In the genomic region with DNA sequence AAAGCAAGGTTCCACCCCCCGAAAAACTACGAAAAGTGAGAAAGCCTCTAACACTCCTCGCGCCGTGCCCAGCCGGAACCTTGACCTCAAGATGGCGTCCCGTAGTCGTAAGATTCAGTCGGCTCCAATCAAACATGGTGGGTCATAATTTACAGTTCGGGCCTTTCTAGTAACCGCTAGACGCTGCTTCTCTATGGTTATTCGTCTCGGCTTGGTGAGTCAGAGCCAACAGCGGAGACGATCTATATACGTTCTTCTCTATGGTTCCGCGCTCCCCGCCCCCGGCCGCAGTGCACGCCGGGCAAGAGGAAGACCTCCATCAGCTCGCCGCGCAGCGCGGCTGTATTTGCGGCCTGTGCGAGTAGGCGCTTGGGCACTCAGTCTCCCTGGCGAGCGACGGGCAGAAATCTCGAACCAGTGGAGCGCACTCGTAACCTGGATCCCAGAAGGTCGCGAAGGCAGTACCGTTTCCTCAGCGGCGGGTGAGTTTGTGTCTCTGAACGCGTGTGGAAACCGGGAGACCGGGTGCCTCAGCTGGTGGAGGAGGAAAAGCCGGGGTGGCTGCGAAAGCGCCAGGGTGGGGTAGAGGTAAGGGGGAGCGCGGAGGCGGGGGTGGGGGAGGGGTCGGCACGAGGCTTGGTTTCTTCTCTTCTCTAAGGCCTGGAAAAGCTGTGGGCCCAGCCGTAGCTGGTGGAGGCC, we compare ENCODE assay signal across 1 cellular context.
TF ChIP-seq lines count a peak whose summit lies in the region.

TSS of gene RBM25 (plus strand) at position 311 of the 699 bp plus-strand sequence. CDS start 13,108 bp downstream, outside the sequence.

TF ChIP-seq in GM23338, 12 proteins besides CTCF, POLR2A, EP300 and RAD21 (continued from another document):
- no peak for TF ChIP-seq ZNF462 (CRISPR knock-in tag; IDR thresholded peaks at IDR 0.05)
- TF ChIP-seq CREB1 (CRISPR knock-in tag; IDR thresholded peaks at IDR 0.05; ENCODE audit: low read depth), result peak; percentile 81
- TF ChIP-seq NANOG (IDR thresholded peaks at IDR 0.05; ENCODE audit: borderline replicate concordance), result no peak
- TF ChIP-seq EZH2 (IDR thresholded peaks at IDR 0.05; ENCODE audit: low read depth, unreplicated experiment), result no peak
- TF ChIP-seq ZNF331 (CRISPR knock-in tag; IDR thresholded peaks at IDR 0.05; ENCODE audit: low read depth), result no peak
- no peak for TF ChIP-seq JUNB (IDR thresholded peaks at IDR 0.05; ENCODE audit: unreplicated experiment)
- TF ChIP-seq STAT1 (IDR thresholded peaks at IDR 0.05; ENCODE audit: unreplicated experiment), result no peak
- no peak for TF ChIP-seq EZH2phosphoT487 (IDR thresholded peaks at IDR 0.05; ENCODE audit: unreplicated experiment)
- TF ChIP-seq ZNF114 (CRISPR knock-in tag; IDR thresholded peaks at IDR 0.05), result no peak
- TF ChIP-seq POLR2AphosphoS5 (IDR thresholded peaks at IDR 0.05; ENCODE audit: low read depth), result peak; percentile 99
